18 cellular contexts compared by ENCODE assay signal in genomic region chr11:75194147-75194546, GRCh38. TPM values are rescaled to one million over a fixed set of nuclear protein-coding genes. Genes with fewer than 3 reads are reported as not detected.
"Had no signal": no experiment of that assay in that cellular context is flagged by ENCODE, and none has a peak within 500 bp of the region (broad histone marks: within the 10 kb centered on the region; RNA-seq: fewer than 3 reads in every experiment).

No MANE protein-coding gene starts in this region.

- H3K27me3 Mint-ChIP-seq: activated naive CD4-positive, alpha-beta T cell treated with anti-CD3 and anti-CD28 coated beads, Interleukin-2, amount 50 U/mL, for 24 hours; stimulated activated naive CD8-positive, alpha-beta T cell treated with anti-CD3 and anti-CD28 coated beads, Interleukin-15, amount 100 ng/mL, for 72 hours had no signal

- H3K9me3 Mint-ChIP-seq: activated naive CD4-positive, alpha-beta T cell treated with anti-CD3 and anti-CD28 coated beads, Interleukin-2, amount 50 U/mL, for 24 hours; activated T-cell treated with anti-CD3 and anti-CD28 coated beads, Interleukin-2, amount 50 U/mL, for 72 hours; natural killer cell; stimulated activated naive CD8-positive, alpha-beta T cell treated with anti-CD3 and anti-CD28 coated beads, Interleukin-15, amount 100 ng/mL, for 72 hours had no signal

- H3K27me3 ChIP-seq: dorsolateral prefrontal cortex, pancreas, testis had no signal

- H3K4me3 Mint-ChIP-seq: activated naive CD4-positive, alpha-beta T cell treated with anti-CD3 and anti-CD28 coated beads, Interleukin-2, amount 50 U/mL, for 24 hours; activated T-cell treated with anti-CD3 and anti-CD28 coated beads, Interleukin-2, amount 50 U/mL, for 72 hours; natural killer cell; stimulated activated naive CD8-positive, alpha-beta T cell treated with anti-CD3 and anti-CD28 coated beads, Interleukin-15, amount 100 ng/mL, for 72 hours; T-helper 17 cell had no signal

- H3K36me3 ChIP-seq: pancreas had no signal

- H3K4me1 Mint-ChIP-seq: activated naive CD4-positive, alpha-beta T cell treated with anti-CD3 and anti-CD28 coated beads, Interleukin-2, amount 50 U/mL, for 24 hours; natural killer cell; stimulated activated naive CD8-positive, alpha-beta T cell treated with anti-CD3 and anti-CD28 coated beads, Interleukin-15, amount 100 ng/mL, for 72 hours had no signal

- H3K27ac Mint-ChIP-seq: activated T-cell treated with anti-CD3 and anti-CD28 coated beads, Interleukin-2, amount 50 U/mL, for 72 hours; natural killer cell; T-helper 17 cell had no signal

- H3K4me3 ChIP-seq: dorsolateral prefrontal cortex, pancreas, skin epidermis, testis had no signal

- H3K36me3 Mint-ChIP-seq: activated naive CD4-positive, alpha-beta T cell treated with anti-CD3 and anti-CD28 coated beads, Interleukin-2, amount 50 U/mL, for 24 hours; natural killer cell had no signal

- DNase-seq: activated CD4-positive, alpha-beta T cell treated with anti-CD3 and anti-CD28 coated beads, Interleukin-2, amount 50 U/mL, for 1 hour; activated CD4-positive, CD25-positive, alpha-beta regulatory T cell treated with anti-CD3 and anti-CD28 coated beads, Interleukin-2, amount 50 U/mL, for 72 hours; activated CD8-positive, alpha-beta memory T cell treated with anti-CD3 and anti-CD28 coated beads for 24 hours; activated CD8-positive, alpha-beta memory T cell treated with anti-CD3 and anti-CD28 coated beads, Interleukin-2, amount 50 U/mL, for 48 hours; activated gamma-delta T cell; activated T-cell treated with anti-CD3 and anti-CD28 coated beads, Interleukin-2, amount 50 U/mL, for 72 hours; dorsolateral prefrontal cortex; foreskin melanocyte; head of caudate nucleus; kidney; natural killer cell; pancreas; stimulated activated naive CD8-positive, alpha-beta T cell treated with anti-CD3 and anti-CD28 coated beads, Interleukin-15, amount 100 ng/mL, for 72 hours; T-helper 17 cell; testis had no signal

- H3K4me1 ChIP-seq: pancreas had no signal

- H3K9me3 ChIP-seq: pancreas, testis had no signal

- H3K27ac ChIP-seq: pancreas, testis had no signal

- ATAC-seq: activated T-cell treated with anti-CD3 and anti-CD28 coated beads, Interleukin-2, amount 50 U/mL, for 72 hours; natural killer cell; pancreas; stimulated activated naive CD8-positive, alpha-beta T cell treated with anti-CD3 and anti-CD28 coated beads, Interleukin-15, amount 100 ng/mL, for 72 hours; T-helper 17 cell had no signal

RNA-seq across cellular contexts. Expression of gene SLCO2B1, which starts 43.2 kb away (rescaled TPM):
- total RNA-seq: activated T-cell treated with anti-CD3 and anti-CD28 coated beads, Interleukin-2, amount 50 U/mL, for 72 hours; fibroblast of lung; natural killer cell; T-helper 17 cell had no signal
- polyA plus RNA-seq: fibroblast of lung had no signal

RNA-seq across cellular contexts. Expression of gene TPBGL, which starts 46.4 kb away (rescaled TPM):
- total RNA-seq: fibroblast of lung had no signal
- polyA plus RNA-seq: fibroblast of lung had no signal
